8 cellular contexts compared by ENCODE assay signal in genomic region chr1:108199231-108199657, GRCh38. TPM values are rescaled to one million over a fixed set of nuclear protein-coding genes. Genes with fewer than 3 reads are reported as not detected.
DNase-seq lines count a peak whose midpoint lies in the region; ATAC-seq and TF ChIP-seq lines count a peak whose summit lies in the region.

No MANE protein-coding gene starts in this region.

- H3K4me3 ChIP-seq in HAP-1 (peak overlapping the region; percentile 70), RWPE2 (ENCODE audit: severe bottlenecking) (peak overlapping the region; percentile 82), endocrine pancreas (ENCODE audit: control insufficient read depth, insufficient read depth, low read length) (peak overlapping the region; percentile 83), mesendoderm (ENCODE audit: low read length) (peak overlapping the region; percentile 87), uterus (peak overlapping the region; percentile 70 to 79)

- peak overlapping the region; percentile 12 for H3K18ac ChIP-seq in mesendoderm (ENCODE audit: low read length)

- TF ChIP-seq POLR2A in uterus (IDR thresholded peaks at IDR 0.05) = no peak
- no peak for TF ChIP-seq POLR2A in erythroblast (IDR thresholded peaks at IDR 0.05; ENCODE audit: low read length)

- H3K9me3 ChIP-seq in HAP-1 (no peaks in the 10 kb centered on the region), RWPE2 (ENCODE audit: severe bottlenecking) (no peaks in the 10 kb centered on the region), endocrine pancreas (ENCODE audit: control insufficient read depth, low read length) (no peaks in the 10 kb centered on the region), uterus (no peaks in the 10 kb centered on the region)

- no peak overlapping the region for H4K8ac ChIP-seq in mesendoderm (ENCODE audit: low read depth, low read length)

- in situ Hi-C loops in ACHN (cut with HindIII; ENCODE audit: low pct_ligation_motif_present, low pct_unique_long_range_greater_than_20kb, low sequenced_read_pairs) = no loop called here
- in situ Hi-C loops in HAP-1 (cut with MboI; ENCODE audit: low sequenced_read_pairs) = no loop called here

- peak; percentile 50 for DNase-seq in ACHN
- peak; percentile 33 to 55 for DNase-seq in HAP-1 (ENCODE audit: low spot score in 2 of 2)
- DNase-seq in RWPE2 (ENCODE audit: low spot score) = no peak
- peak; percentile 77 for DNase-seq in mesendoderm
- no peak for DNase-seq in uterus
- no peak for DNase-seq in NCI-H1048 (lab: John Stamatoyannopoulos, UW)
- no peak for DNase-seq in erythroblast (lab: John Stamatoyannopoulos, UW)

- no peak overlapping the region for H2BK120ac ChIP-seq in mesendoderm (ENCODE audit: low read depth, low read length)

- H3K27ac ChIP-seq in RWPE2 (ENCODE audit: poor library complexity, severe bottlenecking) = peak overlapping the region; percentile 88
- H3K27ac ChIP-seq in mesendoderm (ENCODE audit: low read depth, low read length) = no peak overlapping the region
- peak overlapping the region; percentile 84 to 92 for H3K27ac ChIP-seq in uterus

- peak overlapping the region; percentile 43 for H3K4ac ChIP-seq in mesendoderm (ENCODE audit: low read depth, low read length)

- no CpG with 5 or more reads among the region's 9 CpGs for WGBS in mesendoderm (ENCODE audit: extremely low coverage, insufficient coverage, low lambda C conversion rate)

- H3K27me3 ChIP-seq in HAP-1 (ENCODE audit: low read depth) (no peaks in the 10 kb centered on the region), RWPE2 (ENCODE audit: insufficient read depth, poor library complexity, severe bottlenecking) (no peaks in the 10 kb centered on the region), endocrine pancreas (ENCODE audit: control insufficient read depth, insufficient read depth, low read length) (no peaks in the 10 kb centered on the region), mesendoderm (ENCODE audit: insufficient read depth, low read length, poor library complexity) (no peaks in the 10 kb centered on the region), uterus (no peaks in the 10 kb centered on the region)

- H3K4me2 ChIP-seq in mesendoderm (ENCODE audit: low read length) = peak overlapping the region; percentile 44

- peaks cover 16% of the 10 kb centered on the region for H3K36me3 ChIP-seq in HAP-1 (replicated peaks)
- peaks cover 47% of the 10 kb centered on the region for H3K36me3 ChIP-seq in RWPE2 (ENCODE audit: low read depth)
- no peaks in the 10 kb centered on the region for H3K36me3 ChIP-seq in endocrine pancreas (ENCODE audit: control insufficient read depth, insufficient read depth, low read length)
- H3K36me3 ChIP-seq in mesendoderm (ENCODE audit: control insufficient read depth, insufficient read depth, low read length) = peaks cover 1% of the 10 kb centered on the region
- no peaks in the 10 kb centered on the region for H3K36me3 ChIP-seq in uterus

- no peak overlapping the region for H2BK5ac ChIP-seq in mesendoderm (ENCODE audit: low read length)

- peak; percentile 51 for ATAC-seq in RWPE2 (ENCODE audit: low read depth)

- no peak overlapping the region for H2BK15ac ChIP-seq in mesendoderm (replicated peaks; ENCODE audit: low read depth)

- TF ChIP-seq CTCF in RWPE2 (IDR thresholded peaks at IDR 0.05; ENCODE audit: poor library complexity, severe bottlenecking) (no peak), uterus (IDR thresholded peaks at IDR 0.05) (no peak)

- H3K79me2 ChIP-seq in mesendoderm (ENCODE audit: control insufficient read depth, insufficient read depth, low read length) = peaks cover 33% of the 10 kb centered on the region

- H4K5ac ChIP-seq in mesendoderm (ENCODE audit: low read length) = no peak overlapping the region

- intact Hi-C loops in uterus (cut with DNase I; ENCODE audit: low total_unique reads) = no loop called here

- H3K9ac ChIP-seq in endocrine pancreas (ENCODE audit: control insufficient read depth, insufficient read depth, low read length) (peak overlapping the region; percentile 92), mesendoderm (ENCODE audit: low read length) (peak overlapping the region; percentile 98)

- H3K4me1 ChIP-seq in HAP-1 (peaks cover 7% of the 10 kb centered on the region), RWPE2 (ENCODE audit: insufficient read depth, poor library complexity, severe bottlenecking) (peaks cover 3% of the 10 kb centered on the region), endocrine pancreas (ENCODE audit: control insufficient read depth, insufficient read depth, low read length) (no peaks in the 10 kb centered on the region), mesendoderm (ENCODE audit: control insufficient read depth, low read depth, low read length) (peaks cover 2% of the 10 kb centered on the region), uterus (no peaks in the 10 kb centered on the region)

- H3K79me1 ChIP-seq in mesendoderm (ENCODE audit: low read length) = peaks cover 15% of the 10 kb centered on the region

- H3K56ac ChIP-seq in mesendoderm (ENCODE audit: low read length) = peak overlapping the region; percentile 99

- no peak overlapping the region for H3K23ac ChIP-seq in mesendoderm (ENCODE audit: low read length)

- H2AK5ac ChIP-seq in mesendoderm (ENCODE audit: low read length) = no peak overlapping the region

RNA-seq across cellular contexts. Expression of gene SLC25A24, which starts 0.9 kb away (rescaled TPM):
- polyA plus RNA-seq in mesendoderm (2013, experiment 1 of 2) = 62.9 TPM
- polyA plus RNA-seq in mesendoderm (2013, experiment 2 of 2) = 63.6 TPM
- total RNA-seq in uterus = 10 to 100 TPM; 28.9 to 64.2 (median 37.1) TPM

RNA-seq across cellular contexts. Expression of gene NBPF4, which starts 44.6 kb away (rescaled TPM):
- polyA plus RNA-seq in mesendoderm (2013, experiment 1 of 2) = not detected
- not detected for polyA plus RNA-seq in mesendoderm (2013, experiment 2 of 2)
- total RNA-seq in uterus = under 1 TPM in 1 of 4 donors, not detected in 3; 0.18 TPM

Comparison
In these comparisons a context has a peak if more than half of its experiments do, and no peak if none do; other contexts are left out.
1. DNase-seq: peak in ACHN (single experiment), HAP-1 (2 of 2) and mesendoderm (single experiment); none in RWPE2 (single experiment), uterus (0 of 2), NCI-H1048 (single experiment) and erythroblast (0 of 2).
2. Peak in every context shown above with its lines, with median percentiles within 50 percentile points of each other: H3K4me3 ChIP-seq.